In genomic region chr12:56462565-56462964, GRCh38 we compare ENCODE assay signal across 23 cellular contexts. TPM values are rescaled to one million over a fixed set of nuclear protein-coding genes. Genes with fewer than 3 reads are reported as not detected.
DNase-seq lines count a peak whose midpoint lies in the region; ATAC-seq and TF ChIP-seq lines count a peak whose summit lies in the region.
"Had no signal": no experiment of that assay in that cellular context is flagged by ENCODE, and none has a peak within 500 bp of the region (broad histone marks: within the 10 kb centered on the region; RNA-seq: fewer than 3 reads in every experiment).

No MANE protein-coding gene starts in this region.

- POLR2A ChIA-PET in CD8-positive, alpha-beta T cell (lab: Charles Lee) = interaction anchor here (1.8 to 2.0 kb wide), 2 partner anchors 14 to 147 kb away, joined by 5 to 9 read pairs; partner anchors contain the start of genes CNPY2 and TIMELESS

- no peaks in the 10 kb centered on the region for H3K36me3 Mint-ChIP-seq in CD8-positive, alpha-beta T cell
- H3K36me3 Mint-ChIP-seq: CD4-positive, CD25-positive, alpha-beta regulatory T cell had no signal

- CTCF ChIA-PET in CD8-positive, alpha-beta T cell (lab: Charles Lee) = interaction anchor here (0.7 to 3.6 kb wide), 7 partner anchors 9 to 343 kb away, joined by 3 to 23 read pairs (median 5); partner anchors contain the start of genes IL23A and SMARCC2

- H3K27me3 Mint-ChIP-seq in CD8-positive, alpha-beta T cell (ENCODE audit: low read depth) = no peaks in the 10 kb centered on the region

- peaks cover 7% of the 10 kb centered on the region for H3K4me1 Mint-ChIP-seq in CD8-positive, alpha-beta T cell (ENCODE audit: low read depth)

- H3K4me1 ChIP-seq in adipocyte (ENCODE audit: control insufficient read depth, insufficient read depth, low read length) (peaks cover 3% of the 10 kb centered on the region), mesodermal cell (ENCODE audit: control insufficient read depth, insufficient read depth, low read length, poor library complexity, severe bottlenecking) (no peaks in the 10 kb centered on the region)
- H3K4me1 ChIP-seq in CD8-positive, alpha-beta T cell (ENCODE audit: insufficient read depth, low read length) = no peaks in the 10 kb centered on the region

- H3K27me3 ChIP-seq in H7 (ENCODE audit: control insufficient read depth, insufficient read depth, low read length) = no peaks in the 10 kb centered on the region
- H3K27me3 ChIP-seq in adipocyte (replicated peaks; ENCODE audit: control insufficient read depth, insufficient read depth, low read length) = no peaks in the 10 kb centered on the region
- H3K27me3 ChIP-seq in CD8-positive, alpha-beta T cell (ENCODE audit: insufficient read depth, low read length) = no peaks in the 10 kb centered on the region
- H3K27me3 ChIP-seq: brain microvascular endothelial cell, spleen had no signal

- no peak overlapping the region for H3K4me3 Mint-ChIP-seq in CD8-positive, alpha-beta T cell
- H3K4me3 Mint-ChIP-seq: CD4-positive, CD25-positive, alpha-beta regulatory T cell had no signal

- no peak overlapping the region for H3K27ac Mint-ChIP-seq in CD8-positive, alpha-beta T cell

- DNase-seq in H7 (peak; percentile 68), adipocyte (ENCODE audit: low read depth) (no peak), NCI-H345 treated with DMSO at 0.1 percent for 48 hours (lab: John Stamatoyannopoulos, UW; ENCODE audit: unreplicated experiment) (no peak)
- no peak for DNase-seq in CD8-positive, alpha-beta T cell
- DNase-seq: activated CD4-positive, alpha-beta T cell treated with anti-CD3 and anti-CD28 coated beads, Interleukin-2, amount 50 U/mL, for 48 hours; activated CD4-positive, CD25-positive, alpha-beta regulatory T cell; activated gamma-delta T cell; brain microvascular endothelial cell; CD4-positive, CD25-positive, alpha-beta regulatory T cell; NCI-H1417; NCI-H2107; occipital lobe; RPMI8226; spleen; stimulated activated CD4-positive, alpha-beta T cell treated with anti-CD3 and anti-CD28 coated beads, Interleukin-4, amount 100 ng/mL, for 1 hour; stimulated activated naive CD4-positive, alpha-beta T cell had no signal

- intact Hi-C loops in CD8-positive, alpha-beta T cell (cut with DNase I, micrococcal nuclease) = loop anchor here (5.0 to 10.0 kb wide), 2 partner anchors 255 to 418 kb away; partner anchors contain the start of gene RPS26 (in 1 of the 2)

- peak overlapping the region; percentile 31 for H3K27ac ChIP-seq in mesodermal cell (ENCODE audit: low read depth, low read length, severe bottlenecking)
- no peak overlapping the region for H3K27ac ChIP-seq in CD8-positive, alpha-beta T cell (ENCODE audit: low read depth, low read length)
- H3K27ac ChIP-seq: brain microvascular endothelial cell, spleen, thoracic aorta had no signal

- H3K9me3 ChIP-seq in adipocyte (ENCODE audit: control insufficient read depth, low read length) (no peaks in the 10 kb centered on the region), mesodermal cell (ENCODE audit: control insufficient read depth, low read length) (no peaks in the 10 kb centered on the region)
- H3K9me3 ChIP-seq in CD8-positive, alpha-beta T cell (ENCODE audit: low read length) = no peaks in the 10 kb centered on the region
- H3K9me3 ChIP-seq: spleen, thoracic aorta had no signal

- no peaks in the 10 kb centered on the region for H3K9me3 Mint-ChIP-seq in CD8-positive, alpha-beta T cell
- H3K9me3 Mint-ChIP-seq: CD4-positive, CD25-positive, alpha-beta regulatory T cell had no signal

- H3K4me3 ChIP-seq in H7 (ENCODE audit: insufficient read depth, low read depth, low read length) = no peak overlapping the region
- no peak overlapping the region for H3K4me3 ChIP-seq in adipocyte (ENCODE audit: low read length)
- no peak overlapping the region for H3K4me3 ChIP-seq in mesodermal cell (ENCODE audit: extremely low read depth, insufficient read depth, low read length, poor library complexity, severe bottlenecking)
- H3K4me3 ChIP-seq in CD8-positive, alpha-beta T cell (ENCODE audit: low read depth, low read length) = no peak overlapping the region
- H3K4me3 ChIP-seq: spleen, thoracic aorta had no signal

- TF ChIP-seq CTCF in CD8-positive, alpha-beta T cell (IDR thresholded peaks at IDR 0.05) = no peak

- ATAC-seq in GM18520 (IDR thresholded peaks at IDR 0.05; ENCODE audit: unreplicated experiment) = no peak
- no peak for ATAC-seq in CD8-positive, alpha-beta T cell

- no peaks in the 10 kb centered on the region for H3K36me3 ChIP-seq in H7 (replicated peaks; ENCODE audit: control insufficient read depth, insufficient read depth, low read length)
- H3K36me3 ChIP-seq in adipocyte (ENCODE audit: control insufficient read depth, insufficient read depth, low read length, severe bottlenecking) = no peaks in the 10 kb centered on the region
- H3K36me3 ChIP-seq in mesodermal cell (ENCODE audit: control insufficient read depth, insufficient read depth, low read length) = no peaks in the 10 kb centered on the region
- H3K36me3 ChIP-seq in CD8-positive, alpha-beta T cell (ENCODE audit: insufficient read depth, low read length) = no peaks in the 10 kb centered on the region
- H3K36me3 ChIP-seq: brain microvascular endothelial cell, spleen, thoracic aorta had no signal

- peak overlapping the region; percentile 19 for H3K9ac ChIP-seq in adipocyte (ENCODE audit: low read length)

RNA-seq across cellular contexts. Expression of gene SPRYD4, which starts 5.8 kb away (rescaled TPM):
- total RNA-seq in H7 (2014; rRNA removed; shearing (Covaris generic)) = 2.3 TPM in 2 replicates
- polyA plus RNA-seq in mesodermal cell (2013, experiment 1 of 2) = 1.00 TPM
- polyA plus RNA-seq in mesodermal cell (2013, experiment 2 of 2) = 0.91 TPM
- 1 to 10 TPM; 6.8 to 6.9 TPM for total RNA-seq in CD8-positive, alpha-beta T cell

RNA-seq across cellular contexts. Expression of gene MIP, which starts 8.1 kb away (rescaled TPM):
- total RNA-seq in H7 (2014; rRNA removed; shearing (Covaris generic)) = not detected in 2 replicates
- polyA plus RNA-seq in mesodermal cell (2013, experiment 1 of 2) = not detected
- polyA plus RNA-seq in mesodermal cell (2013, experiment 2 of 2) = not detected
- total RNA-seq in CD8-positive, alpha-beta T cell = not detected
- total RNA-seq: CD4-positive, CD25-positive, alpha-beta regulatory T cell; fibroblast of lung; G401; NCI-H460; thoracic aorta had no signal
- polyA plus RNA-seq: fibroblast of lung had no signal

RNA-seq across cellular contexts. Expression of gene TIMELESS, which starts 13.3 kb away (rescaled TPM):
- total RNA-seq in H7 (2014; rRNA removed; shearing (Covaris generic)) = 13.3 and 15.7 TPM in 2 replicates
- polyA plus RNA-seq in mesodermal cell (2013, experiment 1 of 2) = 33.1 TPM
- polyA plus RNA-seq in mesodermal cell (2013, experiment 2 of 2) = 30.8 TPM
- 1 to 10 TPM; 1.7 to 2.2 TPM for total RNA-seq in CD8-positive, alpha-beta T cell

RNA-seq across cellular contexts. Expression of gene GLS2, which starts 25.4 kb away (rescaled TPM):
- 2.2 and 5.5 TPM in 2 replicates for total RNA-seq in H7 (2014; rRNA removed; shearing (Covaris generic))
- polyA plus RNA-seq in mesodermal cell (2013, experiment 1 of 2) = 0.81 TPM
- 0.25 TPM for polyA plus RNA-seq in mesodermal cell (2013, experiment 2 of 2)
- 1 to 10 TPM; 1.5 to 1.7 TPM for total RNA-seq in CD8-positive, alpha-beta T cell
- total RNA-seq: H4, NCI-H460 had no signal

RNA-seq across cellular contexts. Expression of gene RBMS2, which starts 59.1 kb away (rescaled TPM):
- total RNA-seq in H7 (2014; rRNA removed; shearing (Covaris generic)) = 6.1 and 8.5 TPM in 2 replicates
- polyA plus RNA-seq in mesodermal cell (2013, experiment 1 of 2) = 29.3 TPM
- 24.6 TPM for polyA plus RNA-seq in mesodermal cell (2013, experiment 2 of 2)
- 1 to 10 TPM; 8.3 to 9.9 TPM for total RNA-seq in CD8-positive, alpha-beta T cell
